In genomic region chr1:116485071-116485735, GRCh38 we compare ENCODE assay signal across 8 cellular contexts.
A peak's percentile ranks its signal among the peaks of the same experiment; 100 is the strongest.
DNase-seq lines count a peak whose midpoint lies in the region; ATAC-seq and TF ChIP-seq lines count a peak whose summit lies in the region.

No MANE protein-coding gene starts in this region.

- H3K36me3 ChIP-seq in BLaER1: no peaks in the 10 kb centered on the region

- H3K9me3 ChIP-seq in BLaER1: no peaks in the 10 kb centered on the region

- H3K4me3 ChIP-seq in BLaER1 (no peak overlapping the region), dorsolateral prefrontal cortex (no peak overlapping the region)

- H4K20me1 ChIP-seq in BLaER1: no peaks in the 10 kb centered on the region

- DNase-seq in GM19240 (ENCODE audit: insufficient read length, low spot score): peak; percentile 91
- DNase-seq in NCI-H524 treated with DMSO at 0.1 percent for 48 hours (lab: John Stamatoyannopoulos, UW): peak; percentile 36
- DNase-seq in activated CD4-positive, alpha-beta T cell treated with anti-CD3 and anti-CD28 coated beads, Interleukin-2, amount 50 U/mL, for 1 hour: peak; percentile 92
- peak; percentile 83 to 91 (median 89) for DNase-seq in dorsolateral prefrontal cortex
- peak; percentile 84 to 93 for DNase-seq in lung microvascular endothelial cell (ENCODE audit: low read depth in 2 of 2)
- DNase-seq in stimulated activated CD8-positive, alpha-beta memory T cell treated with anti-CD3 and anti-CD28 coated beads, Interleukin-12 subunit alpha, Interleukin-12 subunit beta, amount 100 ng/mL, for 24 hours (ENCODE audit: extremely low read depth): peak; percentile 68

- intact Hi-C loops in dorsolateral prefrontal cortex (cut with DNase I): loop anchor here (5.0 kb wide), 4 partner anchors 53 to 333 kb away; no protein-coding TSS in a partner anchor

- H3K9ac ChIP-seq in BLaER1: peak overlapping the region; percentile 31; the same call in 1 of the 2 replicates

- H3K4me1 ChIP-seq in BLaER1: peaks cover 22% of the 10 kb centered on the region

- H3K27me3 ChIP-seq in BLaER1: no peaks in the 10 kb centered on the region
- no peaks in the 10 kb centered on the region for H3K27me3 ChIP-seq in dorsolateral prefrontal cortex

- H3K4me2 ChIP-seq in BLaER1: 0 out of 2 replicates have a peak overlapping the region, but pooled peaks have one; percentile 15

- peak; percentile 77 for ATAC-seq in HG03439 (IDR thresholded peaks at IDR 0.05; ENCODE audit: unreplicated experiment)

- peak overlapping the region; percentile 70 for H3K27ac ChIP-seq in BLaER1
- peak overlapping the region in 20 of 59 donors; percentile 8 to 71 (median 41) for H3K27ac ChIP-seq in dorsolateral prefrontal cortex

- TF ChIP-seq CTCF in dorsolateral prefrontal cortex (IDR thresholded peaks at IDR 0.05 in 54 of 56, conservative IDR thresholded peaks at IDR 0.05 in 2 of 56; ENCODE audit: low read depth in 1 of 56, partially characterized antibody in 56 of 56): peak; percentile 88 to 100 (median 97)

Comparison
In these comparisons a context has a peak if more than half of its experiments do, and no peak if none do; other contexts are left out.
1. DNase-seq: peak in every context shown above with its lines; median percentile 92 in activated CD4-positive, alpha-beta T cell treated with anti-CD3 and anti-CD28 coated beads, Interleukin-2, amount 50 U/mL, for 1 hour; 91 in GM19240; 89 in dorsolateral prefrontal cortex; 88 in lung microvascular endothelial cell; 68 in stimulated activated CD8-positive, alpha-beta memory T cell treated with anti-CD3 and anti-CD28 coated beads, Interleukin-12 subunit alpha, Interleukin-12 subunit beta, amount 100 ng/mL, for 24 hours; 36 in NCI-H524 treated with DMSO at 0.1 percent for 48 hours.